In the genomic region with DNA sequence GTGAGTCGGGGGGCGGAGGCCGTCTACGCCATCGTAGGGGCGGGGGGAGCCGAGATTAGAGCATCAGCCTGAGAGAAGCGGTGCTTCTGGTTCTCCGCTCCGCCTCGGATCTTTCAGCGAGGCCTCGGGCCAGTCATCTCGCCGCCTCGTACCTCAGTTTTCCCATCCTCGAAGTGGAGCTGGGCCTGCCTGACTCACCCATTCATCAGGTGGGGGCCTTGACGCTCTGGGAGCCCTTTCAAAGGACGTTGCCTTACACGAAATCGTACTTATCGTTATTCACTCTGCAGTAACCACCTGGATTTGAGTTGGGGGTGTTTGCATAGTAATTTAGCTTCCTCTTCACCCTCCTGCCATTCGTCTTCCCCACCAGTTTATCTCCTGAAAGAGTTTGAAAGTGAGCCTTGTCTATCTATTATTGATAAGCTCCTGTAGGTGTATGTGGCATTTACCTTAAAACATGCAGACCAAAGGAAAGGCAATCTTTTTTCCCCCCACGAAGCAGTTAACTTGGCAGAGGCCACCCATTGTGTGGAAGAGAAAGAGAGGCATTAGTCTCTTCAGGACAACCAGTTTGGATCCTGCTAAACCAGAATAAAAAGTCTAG, we compare ENCODE assay signal across 8 cellular contexts. TPM values are rescaled to one million over a fixed set of nuclear protein-coding genes. Genes with fewer than 3 reads are reported as not detected.
DNase-seq lines count a peak whose midpoint lies in the region; ATAC-seq and TF ChIP-seq lines count a peak whose summit lies in the region.

No MANE protein-coding gene starts in this region.

- TF ChIP-seq CTCF in GM12864 (IDR thresholded peaks at IDR 0.05; ENCODE audit: low read depth, low read length, missing control alignments) (no peak), colonic mucosa (IDR thresholded peaks at IDR 0.05) (no peak)

- intact Hi-C loops in colonic mucosa (cut with DNase I) = no loop called here

- no peaks in the 10 kb centered on the region for H3K27me3 ChIP-seq in colonic mucosa

- peak overlapping the region; percentile 84 for H3K27ac ChIP-seq in colonic mucosa

- peak overlapping the region; percentile 85 to 99 (median 96) for H3K4me3 Mint-ChIP-seq in naive B cell

- H3K4me1 Mint-ChIP-seq in naive B cell = peaks cover 28 to 54% (median 46%) of the 10 kb centered on the region in 3 donors

- H3K9ac ChIP-seq in colonic mucosa (ENCODE audit: low read depth in 2 of 2, low read length in 2 of 2) = peak overlapping the region; percentile 86 to 92

- H3K36me3 Mint-ChIP-seq in naive B cell = no peaks in the 10 kb centered on the region

- ATAC-seq in naive B cell (ENCODE audit: low read depth in 2 of 2) (peak in 1 of 2 donors; percentile 2), HG02798 (IDR thresholded peaks at IDR 0.05; ENCODE audit: poor library complexity, unreplicated experiment) (no peak), HG02981 (IDR thresholded peaks at IDR 0.05; ENCODE audit: unreplicated experiment) (no peak)

- peak overlapping the region; percentile 92 to 99 (median 97) for H3K27ac Mint-ChIP-seq in naive B cell

- no peaks in the 10 kb centered on the region for H3K36me3 ChIP-seq in colonic mucosa

- H3K9me3 ChIP-seq in colonic mucosa = no peaks in the 10 kb centered on the region

- H3K4me1 ChIP-seq in colonic mucosa = peaks cover 14% of the 10 kb centered on the region

- H3K27me3 Mint-ChIP-seq in naive B cell = no peaks in the 10 kb centered on the region

- H3K4me3 ChIP-seq in GM12864 (ENCODE audit: low read depth, low read length) (peak overlapping the region; percentile 64), colonic mucosa (peak overlapping the region; percentile 82)

- H3K9me3 Mint-ChIP-seq in naive B cell = no peaks in the 10 kb centered on the region

- DNase-seq in GM12864 (ENCODE audit: low read depth) (no peak), NCI-H146 (lab: John Stamatoyannopoulos, UW) (peak; percentile 10), colonic mucosa (no peak), naive B cell (no peak), KG1 (lab: John Stamatoyannopoulos, UW) (no peak)
- DNase-seq in stimulated activated CD8-positive, alpha-beta memory T cell treated with anti-CD3 and anti-CD28 coated beads, Interleukin-4, amount 100 ng/mL, for 48 hours = no peak

RNA-seq across cellular contexts. Expression of a gene that starts 0.7 kb away (rescaled TPM):
- 100 to 1,000 TPM; 132 to 218 TPM for total RNA-seq in colonic mucosa
- polyA plus RNA-seq in naive B cell (ENCODE audit: low read depth in 6 of 6) = 10 to 100 TPM; 16.6 to 44.4 (median 21.7) TPM

RNA-seq across cellular contexts. Expression of a gene that starts 14.5 kb away (rescaled TPM):
- 10 to 100 TPM; 62.5 to 66.7 TPM for total RNA-seq in colonic mucosa
- under 1 TPM in 1 of 6 donors, not detected in 5; 0.21 TPM for polyA plus RNA-seq in naive B cell (ENCODE audit: low read depth in 6 of 6)

RNA-seq across cellular contexts. Expression of a gene that starts 49.3 kb away (rescaled TPM):
- total RNA-seq in colonic mucosa = not detected
- not detected for polyA plus RNA-seq in naive B cell (ENCODE audit: low read depth in 6 of 6)

RNA-seq across cellular contexts. Expression of a gene that starts 56.9 kb away (rescaled TPM):
- under 1 TPM in 1 of 2 donors, not detected in 1; 0.15 TPM for total RNA-seq in colonic mucosa
- polyA plus RNA-seq in naive B cell (ENCODE audit: low read depth in 6 of 6) = not detected

RNA-seq across cellular contexts. Expression of a gene that starts 58.7 kb away (rescaled TPM):
- not detected for total RNA-seq in colonic mucosa
- not detected for polyA plus RNA-seq in naive B cell (ENCODE audit: low read depth in 6 of 6)
